In genomic region chr11:123129920-123130319, GRCh38 we compare ENCODE assay signal across 13 cellular contexts.
DNase-seq lines count a peak whose midpoint lies in the region; ATAC-seq and TF ChIP-seq lines count a peak whose summit lies in the region.
"Had no signal": no experiment of that assay in that cellular context is flagged by ENCODE, and none has a peak within 500 bp of the region (broad histone marks: within the 10 kb centered on the region; RNA-seq: fewer than 3 reads in every experiment).

No MANE protein-coding gene starts in this region.

- H3K36me3 ChIP-seq in thoracic aorta: no peaks in the 10 kb centered on the region
- H3K36me3 ChIP-seq: left lung had no signal

- no peaks in the 10 kb centered on the region for H3K4me1 Mint-ChIP-seq in naive thymus-derived CD8-positive, alpha-beta T cell

- peak overlapping the region in 1 of 10 donors; percentile 15 for H3K27ac Mint-ChIP-seq in naive thymus-derived CD8-positive, alpha-beta T cell

- H3K27me3 ChIP-seq in thoracic aorta (replicated peaks; ENCODE audit: insufficient read depth): no peaks in the 10 kb centered on the region
- H3K27me3 ChIP-seq: left lung had no signal

- no peaks in the 10 kb centered on the region for H3K36me3 Mint-ChIP-seq in naive thymus-derived CD8-positive, alpha-beta T cell

- H3K4me3 Mint-ChIP-seq in naive thymus-derived CD8-positive, alpha-beta T cell: no peak overlapping the region

- H3K27me3 Mint-ChIP-seq in naive thymus-derived CD8-positive, alpha-beta T cell: peaks cover 0 to 1% (median 0%) of the 10 kb centered on the region in 5 donors

- no peak for ATAC-seq in thoracic aorta (ENCODE audit: insufficient number of reproducible peaks, low FRiP score, low read depth)
- no peak for ATAC-seq in naive thymus-derived CD8-positive, alpha-beta T cell
- ATAC-seq: left lung, psoas muscle had no signal

- peak overlapping the region; percentile 82 to 98 for H3K27ac ChIP-seq in thoracic aorta
- H3K27ac ChIP-seq: psoas muscle had no signal

- TF ChIP-seq CTCF in astrocyte of the cerebellum (IDR thresholded peaks at IDR 0.05; ENCODE audit: low read depth, low read length, missing control alignments): no peak
- no peak for TF ChIP-seq CTCF in thoracic aorta (IDR thresholded peaks at IDR 0.05)

- peak; percentile 3 for DNase-seq in KBM-7
- peak; percentile 82 for DNase-seq in astrocyte of the cerebellum (ENCODE audit: low read depth)
- DNase-seq in kidney glomerular epithelial cell (lab: John Stamatoyannopoulos, UW): peak; percentile 53
- no peak for DNase-seq in thoracic aorta (ENCODE audit: low spot score)
- no peak for DNase-seq in stimulated activated CD4-positive, alpha-beta T cell treated with anti-CD3 and anti-CD28 coated beads, Interleukin-12 subunit alpha, Interleukin-12 subunit beta, amount 100 ng/mL, for 4 hours
- DNase-seq in naive thymus-derived CD8-positive, alpha-beta T cell: no peak
- no peak for DNase-seq in stimulated activated CD4-positive, alpha-beta T cell treated with anti-CD3 and anti-CD28 coated beads, Interleukin-1b, Interleukin-23, amount 100 ng/mL, for 48 hours
- DNase-seq: anterior cingulate cortex, DMS 273 treated with DMSO at 0.1 percent for 48 hours, left lung, NCI-H1092, psoas muscle, T-helper 2 cell had no signal

- POLR2A ChIA-PET in naive thymus-derived CD8-positive, alpha-beta T cell (lab: Charles Lee): no interaction called here

- H3K9me3 ChIP-seq in thoracic aorta: no peaks in the 10 kb centered on the region
- H3K9me3 ChIP-seq: left lung, psoas muscle had no signal

- in situ Hi-C loops in KBM-7 (cut with MboI; ENCODE audit: low pct_unique_long_range_greater_than_20kb, low sequenced_read_pairs) (no loop called here), astrocyte of the cerebellum (cut with HindIII; ENCODE audit: low sequenced_read_pairs) (no loop called here)

- peaks cover 28 to 52% of the 10 kb centered on the region in 2 donors for H3K4me1 ChIP-seq in thoracic aorta (ENCODE audit: control insufficient read depth in 1 of 2, low read depth in 2 of 2)
- H3K4me1 ChIP-seq: psoas muscle had no signal

- H3K9me3 Mint-ChIP-seq in naive thymus-derived CD8-positive, alpha-beta T cell: no peaks in the 10 kb centered on the region

- no peak overlapping the region for H3K4me3 ChIP-seq in astrocyte of the cerebellum (ENCODE audit: low read depth, low read length)
- no peak overlapping the region for H3K4me3 ChIP-seq in thoracic aorta
- H3K4me3 ChIP-seq: left lung, psoas muscle had no signal

Comparison
In these comparisons a context has a peak if more than half of its experiments do, and no peak if none do; other contexts are left out.
1. DNase-seq: peak in KBM-7 (single experiment), astrocyte of the cerebellum (single experiment) and kidney glomerular epithelial cell (single experiment); none in thoracic aorta (single experiment), stimulated activated CD4-positive, alpha-beta T cell treated with anti-CD3 and anti-CD28 coated beads, Interleukin-12 subunit alpha, Interleukin-12 subunit beta, amount 100 ng/mL, for 4 hours (single experiment), naive thymus-derived CD8-positive, alpha-beta T cell (0 of 10) and stimulated activated CD4-positive, alpha-beta T cell treated with anti-CD3 and anti-CD28 coated beads, Interleukin-1b, Interleukin-23, amount 100 ng/mL, for 48 hours (single experiment).